In the genomic region with DNA sequence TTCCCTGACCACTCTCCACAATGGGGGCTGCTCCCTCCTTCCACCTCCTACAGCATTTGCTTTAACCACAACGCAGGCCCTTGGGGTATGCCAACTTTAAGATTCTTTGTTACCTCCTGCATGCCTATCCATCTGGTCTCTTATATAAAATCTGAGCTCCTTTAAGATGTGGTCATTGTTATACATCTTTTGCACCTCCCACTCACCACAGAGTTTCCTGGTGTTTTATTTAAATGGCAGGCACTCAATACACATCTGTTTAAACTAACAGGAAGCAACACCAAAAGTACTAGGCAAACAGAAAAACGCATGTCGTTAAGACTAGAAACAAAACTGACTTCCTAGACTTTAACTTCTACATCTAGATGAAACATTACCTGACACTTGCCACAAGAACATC, we compare ENCODE assay signal across 8 cellular contexts. TPM values are rescaled to one million over a fixed set of nuclear protein-coding genes. Genes with fewer than 3 reads are reported as not detected.
DNase-seq lines count a peak whose midpoint lies in the region; ATAC-seq and FAIRE-seq lines count a peak whose summit lies in the region.

No MANE protein-coding gene starts in this region.

- peak overlapping the region; percentile 74 for H3K4me3 Mint-ChIP-seq in activated naive CD4-positive, alpha-beta T cell treated with anti-CD3 and anti-CD28 coated beads, Interleukin-2, amount 50 U/mL, for 24 hours
- peak overlapping the region; percentile 55 to 59 (median 58) for H3K4me3 Mint-ChIP-seq in T-cell
- peak overlapping the region; percentile 64 to 79 for H3K4me3 Mint-ChIP-seq in stimulated activated naive CD8-positive, alpha-beta T cell treated with anti-CD3 and anti-CD28 coated beads, Interleukin-15, amount 100 ng/mL, for 72 hours

- CTCF ChIA-PET in T-cell (lab: Charles Lee): no interaction called here

- POLR2A ChIA-PET in T-cell (lab: Charles Lee): interaction anchor here in 1 of 2 donors (1.5 kb wide), 1 partner anchor 35 kb away, joined by 3 read pairs; no protein-coding TSS in a partner anchor

- H3K9me3 Mint-ChIP-seq in activated naive CD4-positive, alpha-beta T cell treated with anti-CD3 and anti-CD28 coated beads, Interleukin-2, amount 50 U/mL, for 24 hours: peaks cover 4% of the 10 kb centered on the region
- peaks cover 0 to 13% (median 6%) of the 10 kb centered on the region in 3 donors for H3K9me3 Mint-ChIP-seq in T-cell
- H3K9me3 Mint-ChIP-seq in stimulated activated naive CD8-positive, alpha-beta T cell treated with anti-CD3 and anti-CD28 coated beads, Interleukin-15, amount 100 ng/mL, for 72 hours: peaks cover 10 to 21% of the 10 kb centered on the region in 2 donors

- ATAC-seq in HG02852 (IDR thresholded peaks at IDR 0.05; ENCODE audit: unreplicated experiment) (peak; percentile 66), T-cell (replicated peaks in 1 of 4) (peak; percentile 92 to 98 (median 97))
- peak; percentile 89 for ATAC-seq in stimulated activated naive CD8-positive, alpha-beta T cell treated with anti-CD3 and anti-CD28 coated beads, Interleukin-15, amount 100 ng/mL, for 72 hours

- no peaks in the 10 kb centered on the region for H3K27me3 Mint-ChIP-seq in activated naive CD4-positive, alpha-beta T cell treated with anti-CD3 and anti-CD28 coated beads, Interleukin-2, amount 50 U/mL, for 24 hours
- no peaks in the 10 kb centered on the region for H3K27me3 Mint-ChIP-seq in T-cell
- H3K27me3 Mint-ChIP-seq in stimulated activated naive CD8-positive, alpha-beta T cell treated with anti-CD3 and anti-CD28 coated beads, Interleukin-15, amount 100 ng/mL, for 72 hours: no peaks in the 10 kb centered on the region

- peaks cover 49% of the 10 kb centered on the region for H3K4me1 Mint-ChIP-seq in activated naive CD4-positive, alpha-beta T cell treated with anti-CD3 and anti-CD28 coated beads, Interleukin-2, amount 50 U/mL, for 24 hours
- peaks cover 40 to 52% (median 41%) of the 10 kb centered on the region in 3 donors for H3K4me1 Mint-ChIP-seq in T-cell
- H3K4me1 Mint-ChIP-seq in stimulated activated naive CD8-positive, alpha-beta T cell treated with anti-CD3 and anti-CD28 coated beads, Interleukin-15, amount 100 ng/mL, for 72 hours: peaks cover 40% of the 10 kb centered on the region

- H3K36me3 Mint-ChIP-seq in activated naive CD4-positive, alpha-beta T cell treated with anti-CD3 and anti-CD28 coated beads, Interleukin-2, amount 50 U/mL, for 24 hours: peaks cover 13% of the 10 kb centered on the region
- peaks cover 11% of the 10 kb centered on the region for H3K36me3 Mint-ChIP-seq in T-cell

- H3K27ac Mint-ChIP-seq in activated naive CD4-positive, alpha-beta T cell treated with anti-CD3 and anti-CD28 coated beads, Interleukin-2, amount 50 U/mL, for 24 hours: peak overlapping the region; percentile 91
- peak overlapping the region; percentile 97 to 98 for H3K27ac Mint-ChIP-seq in T-cell
- peak overlapping the region; percentile 45 to 82 for H3K27ac Mint-ChIP-seq in stimulated activated naive CD8-positive, alpha-beta T cell treated with anti-CD3 and anti-CD28 coated beads, Interleukin-15, amount 100 ng/mL, for 72 hours

- DNase-seq in activated naive CD4-positive, alpha-beta T cell treated with Interleukin-2 at 50 U/mL for 16 hours: no peak
- DNase-seq in T-cell (peak in 25 of 34 experiments; percentile 9 to 52 (median 29)), NCI-H1694 (lab: John Stamatoyannopoulos, UW) (no peak), NCI-H748 (lab: John Stamatoyannopoulos, UW; ENCODE audit: unreplicated experiment) (no peak), frontal cortex (ENCODE audit: low spot score in 2 of 2) (no peak)
- DNase-seq in stimulated activated naive CD8-positive, alpha-beta T cell treated with anti-CD3 and anti-CD28 coated beads, Interleukin-15, amount 100 ng/mL, for 72 hours: peak in 1 of 2 donors; percentile 20

- FAIRE-seq in frontal cortex (lab: Jason Lieb, UNC): no peak

RNA-seq across cellular contexts. Expression of a gene that starts 36.3 kb away (rescaled TPM):
- total RNA-seq in T-cell: 10 to 100 TPM in 3 of 5 donors, 1 to 10 TPM in 2; 8.1 to 19.1 (median 10.9) TPM
- total RNA-seq in frontal cortex: 11.4 TPM

Comparison
In these comparisons a context has a peak if more than half of its experiments do, and no peak if none do; other contexts are left out.
1. DNase-seq: peak in T-cell (25 of 34); none in activated naive CD4-positive, alpha-beta T cell treated with Interleukin-2 at 50 U/mL for 16 hours (single experiment), NCI-H1694 (single experiment), NCI-H748 (single experiment) and frontal cortex (0 of 2).
2. Peak in every context shown above with its lines, with median percentiles within 50 percentile points of each other: H3K27ac Mint-ChIP-seq, H3K4me3 Mint-ChIP-seq and ATAC-seq.